ENCODE assay signal across 31 cellular contexts in genomic region chr11:96694338-96694737, GRCh38.
"Had no signal": no experiment of that assay in that cellular context is flagged by ENCODE, and none has a peak within 500 bp of the region (broad histone marks: within the 10 kb centered on the region; RNA-seq: fewer than 3 reads in every experiment).

No MANE protein-coding gene starts in this region.

- DNase-seq: activated B cell treated with CpG ODN at 0.5 μM for 24 hours; activated CD4-positive, alpha-beta memory T cell treated with anti-CD3 and anti-CD28 coated beads for 36 hours; activated CD4-positive, alpha-beta T cell treated with anti-CD3 and anti-CD28 coated beads for 4 hours; activated CD4-positive, alpha-beta T cell treated with anti-CD3 and anti-CD28 coated beads, Interleukin-2, amount 10 ng/mL, durations not matched to agents 24 days and 14 days; activated CD4-positive, alpha-beta T cell treated with anti-CD3 and anti-CD28 coated beads, Interleukin-2, amount 50 U/mL, for 1 hour; activated CD4-positive, alpha-beta T cell treated with anti-CD3 and anti-CD28 coated beads, Interleukin-2, amount 50 U/mL, for 4 hours; activated CD4-positive, CD25-positive, alpha-beta regulatory T cell treated with anti-CD3 and anti-CD28 coated beads, Interleukin-2, amount 50 U/mL, for 72 hours; activated CD8-positive, alpha-beta memory T cell treated with anti-CD3 and anti-CD28 coated beads, Interleukin-2, amount 50 U/mL, for 4 hours; activated CD8-positive, alpha-beta T cell treated with anti-CD3 and anti-CD28 coated beads for 36 hours; activated effector memory CD4-positive, alpha-beta T cell treated with anti-CD3 and anti-CD28 coated beads, Interleukin-2, amount 50 U/mL, for 16 hours; activated gamma-delta T cell treated with Interleukin-2 at 50 U/mL for 16 hours; activated naive CD4-positive, alpha-beta T cell; activated naive CD4-positive, alpha-beta T cell treated with anti-CD3 and anti-CD28 coated beads for 36 hours; activated naive CD4-positive, alpha-beta T cell treated with anti-CD3 and anti-CD28 coated beads, Interleukin-2, amount 50 U/mL, for 16 hours; activated naive CD8-positive, alpha-beta T cell treated with anti-CD3 and anti-CD28 coated beads for 36 hours; activated T-cell treated with anti-CD3 and anti-CD28 coated beads for 4 hours; activated T-cell treated with anti-CD3 and anti-CD28 coated beads, Interleukin-2, amount 50 U/mL, for 1 hour; activated T-cell treated with anti-CD3 and anti-CD28 coated beads, Interleukin-2, amount 50 U/mL, for 4 hours; activated T-cell treated with anti-CD3 and anti-CD28 coated beads, Interleukin-2, amount 50 U/mL, for 72 hours; amniotic stem cell; aorta; body of pancreas; brain microvascular endothelial cell; central memory CD4-positive, alpha-beta T cell; T-helper 2 cell; T-helper 9 cell had no signal

- ATAC-seq: activated CD8-positive, alpha-beta T cell treated with anti-CD3 and anti-CD28 coated beads for 36 hours; activated naive CD4-positive, alpha-beta T cell treated with anti-CD3 and anti-CD28 coated beads, Interleukin-2, amount 50 U/mL, for 72 hours; activated T-cell treated with anti-CD3 and anti-CD28 coated beads, Interleukin-2, amount 50 U/mL, for 4 hours; activated T-cell treated with anti-CD3 and anti-CD28 coated beads, Interleukin-2, amount 50 U/mL, for 72 hours; activated T-helper 17 cell treated with anti-CD3 and anti-CD28 coated beads, Interleukin-2, amount 50 U/mL, for 72 hours; body of pancreas had no signal

- H3K36me3 ChIP-seq: adrenal gland, brain microvascular endothelial cell, breast epithelium had no signal

- H3K9me3 ChIP-seq: adrenal gland, body of pancreas, breast epithelium had no signal

- H3K4me3 ChIP-seq: adrenal gland, body of pancreas, breast epithelium had no signal

- H3K4me1 ChIP-seq: adrenal gland, body of pancreas, breast epithelium had no signal

- H3K27ac ChIP-seq: adrenal gland, body of pancreas, brain microvascular endothelial cell, breast epithelium, VCaP had no signal

- H3K27me3 ChIP-seq: adrenal gland, body of pancreas, brain microvascular endothelial cell, breast epithelium had no signal
